Comparison of ENCODE assay signal across 27 cellular contexts in the genomic region with DNA sequence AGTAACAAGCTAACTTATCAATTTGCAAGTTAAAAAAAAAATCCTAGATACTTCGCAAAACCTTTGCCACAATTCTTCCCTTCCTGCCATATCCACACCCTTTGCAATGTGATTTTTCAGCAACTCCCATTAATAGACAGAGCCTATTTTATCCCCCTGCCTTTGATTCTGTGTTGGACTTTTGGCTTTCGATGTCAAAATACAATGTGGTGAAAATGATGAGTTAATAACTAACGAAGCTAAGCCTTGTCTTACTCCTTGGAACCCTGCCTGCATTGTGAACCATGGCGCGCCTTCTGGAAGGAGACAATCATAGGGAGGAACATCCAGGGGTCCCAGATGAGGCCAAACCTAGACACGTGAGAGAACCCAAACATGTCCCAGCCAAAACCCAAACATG. TPM values are rescaled to one million over a fixed set of nuclear protein-coding genes. Genes with fewer than 3 reads are reported as not detected.
"Had no signal": no experiment of that assay in that cellular context is flagged by ENCODE, and none has a peak within 500 bp of the region (broad histone marks: within the 10 kb centered on the region; RNA-seq: fewer than 3 reads in every experiment).

No MANE protein-coding gene starts in this region.

- DNase-seq: dermis blood vessel endothelial cell; dorsolateral prefrontal cortex; effector CD4-positive, alpha-beta T cell; effector memory CD4-positive, alpha-beta T cell; esophagus squamous epithelium; foreskin fibroblast; foreskin melanocyte; gastrocnemius medialis; glutamatergic neuron; head of caudate nucleus; heart right ventricle; hippocampal formation; left cardiac atrium; left ventricle myocardium inferior; lower lobe of right lung; mesenchymal stem cell; mucosa of descending colon; naive thymus-derived CD4-positive, alpha-beta T cell had no signal

- H3K9me3 ChIP-seq: esophagus squamous epithelium, gastrocnemius medialis, lower lobe of right lung, mucosa of descending colon had no signal

- H3K36me3 Mint-ChIP-seq: mesothelial cell of epicardium had no signal

- H3K36me3 ChIP-seq: esophagus squamous epithelium, gastrocnemius medialis, heart right ventricle, left ventricle myocardium inferior, lower lobe of right lung had no signal

- H3K4me3 ChIP-seq: coronary artery, dorsolateral prefrontal cortex, esophagus squamous epithelium, gastrocnemius medialis, heart right ventricle, left ventricle myocardium inferior, lower lobe of right lung, mucosa of descending colon had no signal

- ATAC-seq: gastrocnemius medialis; heart right ventricle; left cardiac atrium; lower lobe of right lung; mucosa of descending colon; naive thymus-derived CD4-positive, alpha-beta T cell had no signal

- H3K4me1 ChIP-seq: esophagus squamous epithelium, gastrocnemius medialis, heart right ventricle, left ventricle myocardium inferior, lower lobe of right lung had no signal

- H3K27ac Mint-ChIP-seq: mesothelial cell of epicardium; naive thymus-derived CD4-positive, alpha-beta T cell had no signal

- H3K27ac ChIP-seq: coronary artery, dorsolateral prefrontal cortex, esophagus squamous epithelium, gastrocnemius medialis, heart right ventricle, left ventricle myocardium inferior, lower lobe of right lung had no signal

- H3K4me1 Mint-ChIP-seq: mesothelial cell of epicardium; naive thymus-derived CD4-positive, alpha-beta T cell had no signal

- H3K4me3 Mint-ChIP-seq: mesothelial cell of epicardium; naive thymus-derived CD4-positive, alpha-beta T cell had no signal

- H3K27me3 ChIP-seq: gastrocnemius medialis had no signal

RNA-seq across cellular contexts. Expression of a gene that starts 6.4 kb away (rescaled TPM):
- total RNA-seq: dermis blood vessel endothelial cell, endothelial cell of umbilical vein, epithelial cell of proximal tubule, glomerular endothelial cell, heart right ventricle, kidney epithelial cell, left cardiac atrium, left ventricle myocardium inferior, lower lobe of right lung, lung microvascular endothelial cell, mesenteric fat pad, mesothelial cell of epicardium had no signal

RNA-seq across cellular contexts. Expression of a gene that starts 42.9 kb away (rescaled TPM):
- total RNA-seq: dermis blood vessel endothelial cell; endothelial cell of umbilical vein; epithelial cell of proximal tubule; glomerular endothelial cell; lung microvascular endothelial cell; mesothelial cell of epicardium; naive thymus-derived CD4-positive, alpha-beta T cell had no signal

RNA-seq across cellular contexts. Expression of a gene that starts 57.4 kb away (rescaled TPM):
- total RNA-seq: dermis blood vessel endothelial cell; dorsolateral prefrontal cortex; endothelial cell of umbilical vein; epithelial cell of proximal tubule; esophagus squamous epithelium; gastrocnemius medialis; glomerular endothelial cell; heart right ventricle; kidney epithelial cell; left cardiac atrium; left ventricle myocardium inferior; lower leg skin; lower lobe of right lung; lung microvascular endothelial cell; mesenteric fat pad; mesothelial cell of epicardium; mucosa of descending colon; naive thymus-derived CD4-positive, alpha-beta T cell had no signal
